ENCODE assay signal across 21 cellular contexts in the genomic region with DNA sequence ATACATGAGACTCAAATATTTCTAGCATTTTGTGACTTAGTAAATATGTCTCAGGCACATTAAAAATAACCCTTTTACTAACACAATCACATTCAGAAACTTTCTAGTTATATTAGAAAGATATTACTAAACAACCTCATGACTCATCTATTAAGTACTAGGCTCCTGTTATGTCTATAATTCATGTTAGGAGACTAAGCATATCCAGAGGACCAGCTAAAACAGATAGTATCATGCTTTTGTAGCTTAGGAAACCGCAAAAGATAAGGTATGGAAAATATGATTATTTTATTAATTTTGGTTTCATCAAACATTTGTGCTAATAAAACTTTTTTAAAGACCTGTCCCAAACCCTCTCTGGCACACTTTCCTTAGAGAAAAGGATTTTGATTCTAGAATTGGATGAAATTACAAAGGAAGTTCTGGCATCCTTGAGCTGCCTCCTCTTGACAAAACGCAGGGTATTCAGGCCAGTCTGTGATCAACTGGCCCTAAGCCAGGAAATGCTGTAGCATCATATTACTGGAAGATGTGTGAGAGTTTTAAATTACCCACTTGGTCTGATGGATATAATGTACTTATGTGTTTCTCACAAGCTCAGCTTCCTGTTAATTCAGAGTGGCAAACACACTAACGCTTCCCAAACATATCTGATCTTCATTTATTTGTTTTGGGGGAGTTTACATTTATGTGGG.
DNase-seq lines count a peak whose midpoint lies in the region; ATAC-seq, FAIRE-seq and TF ChIP-seq lines count a peak whose summit lies in the region.
"Had no signal": no experiment of that assay in that cellular context is flagged by ENCODE, and none has a peak within 500 bp of the region (broad histone marks: within the 10 kb centered on the region; RNA-seq: fewer than 3 reads in every experiment).

No MANE protein-coding gene starts in this region.

- no peaks in the 10 kb centered on the region for H3K4me1 Mint-ChIP-seq in astrocyte (ENCODE audit: low read depth, unreplicated experiment)
- H3K4me1 Mint-ChIP-seq in CD8-positive, alpha-beta T cell (ENCODE audit: low read depth), result no peaks in the 10 kb centered on the region
- H3K4me1 Mint-ChIP-seq: T-cell had no signal

- no peak overlapping the region for H2AFZ ChIP-seq in astrocyte (ENCODE audit: low read depth, low read length)

- no peaks in the 10 kb centered on the region for H4K20me1 ChIP-seq in astrocyte (ENCODE audit: insufficient read depth, low read length)

- POLR2A ChIA-PET in CD8-positive, alpha-beta T cell (lab: Charles Lee), result no interaction called here

- TF ChIP-seq CTCF in astrocyte (IDR thresholded peaks at IDR 0.05; ENCODE audit: insufficient read depth, low read depth, low read length) (no peak), kidney (IDR thresholded peaks at IDR 0.05; ENCODE audit: borderline replicate concordance, extremely low read depth, insufficient read depth) (no peak)
- TF ChIP-seq CTCF in CD8-positive, alpha-beta T cell (IDR thresholded peaks at IDR 0.05), result no peak

- intact Hi-C loops in kidney (cut with DNase I), result no loop called here
- intact Hi-C loops in CD8-positive, alpha-beta T cell (cut with DNase I, micrococcal nuclease), result no loop called here

- H3K4me1 ChIP-seq in astrocyte (ENCODE audit: insufficient read depth, low read length) (no peaks in the 10 kb centered on the region), kidney (ENCODE audit: control insufficient read depth in 1 of 2, insufficient read depth in 1 of 2, low read depth in 1 of 2, low read length in 2 of 2) (no peaks in the 10 kb centered on the region)
- no peaks in the 10 kb centered on the region for H3K4me1 ChIP-seq in CD8-positive, alpha-beta T cell (ENCODE audit: insufficient read depth, low read length)
- H3K4me1 ChIP-seq: ascending aorta, foreskin keratinocyte, left ventricle myocardium inferior, psoas muscle, stomach, vagina had no signal

- no peak overlapping the region for H3K27ac Mint-ChIP-seq in astrocyte (ENCODE audit: unreplicated experiment)
- no peak overlapping the region for H3K27ac Mint-ChIP-seq in CD8-positive, alpha-beta T cell
- H3K27ac Mint-ChIP-seq: T-cell had no signal

- H3K4me2 ChIP-seq in astrocyte (ENCODE audit: low read length), result no peak overlapping the region

- H3K4me3 ChIP-seq in astrocyte (ENCODE audit: insufficient read depth, low read depth, low read length), result no peak overlapping the region
- H3K4me3 ChIP-seq in kidney (ENCODE audit: low read length in 2 of 2), result no peak overlapping the region
- no peak overlapping the region for H3K4me3 ChIP-seq in CD8-positive, alpha-beta T cell (ENCODE audit: low read depth, low read length)
- H3K4me3 ChIP-seq: ascending aorta, left ventricle myocardium inferior, psoas muscle, stomach, vagina had no signal

- FAIRE-seq in astrocyte (lab: Jason Lieb, UNC), result peak; percentile 69
- FAIRE-seq in kidney (lab: Jason Lieb, UNC), result peak; percentile 3
- no peak for FAIRE-seq in urothelium cell line (lab: Jason Lieb, UNC)
- FAIRE-seq: D721Med, GM18507, HepG2 had no signal

- CTCF ChIA-PET in CD8-positive, alpha-beta T cell (lab: Charles Lee), result no interaction called here

- H3K9ac ChIP-seq in astrocyte (ENCODE audit: low read length), result no peak overlapping the region
- no peak overlapping the region for H3K9ac ChIP-seq in kidney (ENCODE audit: low read length in 2 of 2)

- no peaks in the 10 kb centered on the region for H3K27me3 Mint-ChIP-seq in astrocyte (ENCODE audit: low read depth, unreplicated experiment)
- no peaks in the 10 kb centered on the region for H3K27me3 Mint-ChIP-seq in CD8-positive, alpha-beta T cell (ENCODE audit: low read depth)

- H3K36me3 ChIP-seq in astrocyte (ENCODE audit: insufficient read depth, low read length) (no peaks in the 10 kb centered on the region), kidney (ENCODE audit: control insufficient read depth in 1 of 2, insufficient read depth in 2 of 2, low read length in 2 of 2) (no peaks in the 10 kb centered on the region)
- H3K36me3 ChIP-seq in CD8-positive, alpha-beta T cell (ENCODE audit: insufficient read depth, low read length), result no peaks in the 10 kb centered on the region
- H3K36me3 ChIP-seq: ascending aorta, left ventricle myocardium inferior, stomach, vagina had no signal

- H3K9me3 Mint-ChIP-seq in astrocyte (ENCODE audit: unreplicated experiment), result no peaks in the 10 kb centered on the region
- no peaks in the 10 kb centered on the region for H3K9me3 Mint-ChIP-seq in CD8-positive, alpha-beta T cell
- H3K9me3 Mint-ChIP-seq: T-cell had no signal

- no peak overlapping the region for H3K4me3 Mint-ChIP-seq in astrocyte (ENCODE audit: unreplicated experiment)
- no peak overlapping the region for H3K4me3 Mint-ChIP-seq in CD8-positive, alpha-beta T cell
- H3K4me3 Mint-ChIP-seq: T-cell had no signal

- no peaks in the 10 kb centered on the region for H3K36me3 Mint-ChIP-seq in astrocyte (ENCODE audit: low read depth, unreplicated experiment)
- no peaks in the 10 kb centered on the region for H3K36me3 Mint-ChIP-seq in CD8-positive, alpha-beta T cell
- H3K36me3 Mint-ChIP-seq: T-cell had no signal

- no peak overlapping the region for H3K27ac ChIP-seq in astrocyte (ENCODE audit: low read depth, low read length)
- no peak overlapping the region for H3K27ac ChIP-seq in kidney (ENCODE audit: low read depth in 2 of 2, low read length in 2 of 2)
- H3K27ac ChIP-seq in CD8-positive, alpha-beta T cell (ENCODE audit: low read depth, low read length), result no peak overlapping the region
- H3K27ac ChIP-seq: ascending aorta, foreskin keratinocyte, left ventricle myocardium inferior, psoas muscle, stomach, vagina had no signal

- ATAC-seq in CD8-positive, alpha-beta T cell, result no peak
- ATAC-seq: foreskin keratinocyte, HepG2, psoas muscle, T-cell had no signal

- H3K79me2 ChIP-seq in astrocyte (ENCODE audit: insufficient read depth, low read length), result no peaks in the 10 kb centered on the region

- H3K27me3 ChIP-seq in astrocyte (ENCODE audit: insufficient read depth, low read length), result no peaks in the 10 kb centered on the region
- H3K27me3 ChIP-seq in CD8-positive, alpha-beta T cell (ENCODE audit: insufficient read depth, low read length), result no peaks in the 10 kb centered on the region
- H3K27me3 ChIP-seq: ascending aorta, foreskin keratinocyte, stomach, vagina had no signal

- H3K9me3 ChIP-seq in astrocyte (ENCODE audit: insufficient read depth, low read depth, low read length) (no peaks in the 10 kb centered on the region), kidney (ENCODE audit: control insufficient read depth in 1 of 2, low read length in 2 of 2) (no peaks in the 10 kb centered on the region)
- H3K9me3 ChIP-seq in CD8-positive, alpha-beta T cell (ENCODE audit: low read length), result no peaks in the 10 kb centered on the region
- H3K9me3 ChIP-seq: ascending aorta, left ventricle myocardium inferior, psoas muscle, stomach, vagina had no signal

- DNase-seq in DMS153 (lab: John Stamatoyannopoulos, UW), result peak; percentile 33
- DNase-seq in NCI-H1105 (lab: John Stamatoyannopoulos, UW), result peak; percentile 37
- peak; percentile 32 for DNase-seq in astrocyte (ENCODE audit: low read depth)
- DNase-seq in kidney, result no peak
- DNase-seq in urothelium cell line (ENCODE audit: low spot score), result no peak
- DNase-seq in activated T-cell treated with anti-CD3 and anti-CD28 coated beads for 4 hours, result no peak
- DNase-seq in activated gamma-delta T cell (lab: John Stamatoyannopoulos, UW), result no peak
- DNase-seq in CD8-positive, alpha-beta T cell, result no peak
- DNase-seq: activated effector memory CD4-positive, alpha-beta T cell treated with anti-CD3 and anti-CD28 coated beads, Interleukin-2, amount 50 U/mL, for 16 hours; foreskin keratinocyte; left ventricle myocardium inferior; MV-4-11; NCI-H774; psoas muscle; stomach; T-cell had no signal

Comparison
In these comparisons a context has a peak if more than half of its experiments do, and no peak if none do; other contexts are left out.
1. DNase-seq: peak in DMS153 (single experiment), NCI-H1105 (single experiment) and astrocyte (single experiment); none in kidney (single experiment), urothelium cell line (single experiment), activated T-cell treated with anti-CD3 and anti-CD28 coated beads for 4 hours (single experiment), activated gamma-delta T cell (single experiment) and CD8-positive, alpha-beta T cell (0 of 7).